ENCODE assay signal across 38 cellular contexts in genomic region chr5:1847056-1847455, GRCh38. TPM values are rescaled to one million over a fixed set of nuclear protein-coding genes. Genes with fewer than 3 reads are reported as not detected.
"Had no signal": no experiment of that assay in that cellular context is flagged by ENCODE, and none has a peak within 500 bp of the region (broad histone marks: within the 10 kb centered on the region; RNA-seq: fewer than 3 reads in every experiment).

No MANE protein-coding gene starts in this region.

- H3K4me3 ChIP-seq: colonic mucosa, esophagus squamous epithelium, gastroesophageal sphincter had no signal

- H3K9me3 ChIP-seq: colonic mucosa, esophagus squamous epithelium, gastroesophageal sphincter had no signal

- H3K27ac ChIP-seq: brain microvascular endothelial cell, colonic mucosa, epithelial cell of prostate, esophagus squamous epithelium, gastroesophageal sphincter, WERI-Rb-1 had no signal

- H3K36me3 ChIP-seq: brain microvascular endothelial cell, colonic mucosa, esophagus squamous epithelium, gastroesophageal sphincter, WERI-Rb-1 had no signal

- DNase-seq: activated B cell treated with CpG ODN at 0.5 μM for 24 hours; activated CD4-positive, alpha-beta memory T cell treated with anti-CD3 and anti-CD28 coated beads for 36 hours; activated CD4-positive, alpha-beta T cell treated with anti-CD3 and anti-CD28 coated beads for 36 hours; activated CD4-positive, alpha-beta T cell treated with anti-CD3 and anti-CD28 coated beads, Interleukin-2, amount 10 ng/mL, durations not matched to agents 24 days and 14 days; activated CD4-positive, CD25-positive, alpha-beta regulatory T cell treated with anti-CD3 and anti-CD28 coated beads, Interleukin-2, amount 50 U/mL, for 72 hours; activated CD8-positive, alpha-beta memory T cell treated with anti-CD3 and anti-CD28 coated beads, Interleukin-2, amount 10 ng/mL, durations not matched to agents 7 days and 5 days; activated CD8-positive, alpha-beta memory T cell treated with anti-CD3 and anti-CD28 coated beads, Interleukin-2, amount 50 U/mL, for 4 hours; activated CD8-positive, alpha-beta T cell treated with anti-CD3 and anti-CD28 coated beads, Interleukin-2, amount 10 ng/mL, durations not matched to agents 7 days and 5 days; activated effector memory CD4-positive, alpha-beta T cell treated with anti-CD3 and anti-CD28 coated beads, Interleukin-2, amount 50 U/mL, for 16 hours; activated naive CD4-positive, alpha-beta T cell treated with anti-CD3 and anti-CD28 coated beads for 36 hours; activated T-cell treated with anti-CD3 and anti-CD28 coated beads, Interleukin-2, amount 50 U/mL, for 1 hour; activated T-cell treated with anti-CD3 and anti-CD28 coated beads, Interleukin-2, amount 50 U/mL, for 48 hours; amniotic stem cell; anterior cingulate cortex; brain microvascular endothelial cell; colonic mucosa; effector CD8-positive, alpha-beta T cell; esophagus squamous epithelium; foreskin melanocyte; T-helper 1 cell; T-helper 17 cell; T1000; WERI-Rb-1 had no signal

- H3K9me3 Mint-ChIP-seq: activated B cell treated with CpG ODN at 0.5 μM for 24 hours; activated CD4-positive, alpha-beta memory T cell treated with anti-CD3 and anti-CD28 coated beads for 36 hours; activated CD4-positive, alpha-beta T cell treated with anti-CD3 and anti-CD28 coated beads, Interleukin-2, amount 10 ng/mL, durations not matched to agents 24 days and 14 days; activated naive CD4-positive, alpha-beta T cell treated with anti-CD3 and anti-CD28 coated beads for 36 hours; activated T-helper 1 cell treated with anti-CD3 and anti-CD28 coated beads, Interleukin-12 subunit alpha, Interleukin-12 subunit beta, Interleukin-2, Interleukin-4 antibody, amounts not matched to agents 30 ng/mL and 10 ng/mL and 1 ng/mL, durations not matched to agents 14 hours and 24 hours and 36 hours; activated T-helper 2 cell treated with anti-CD3 and anti-CD28 coated beads, Interferon-gamma antibody, Interleukin-2, Interleukin-4, amounts not matched to agents 10 μg/mL and 5 μg/mL and 100 μg/mL, durations not matched to agents 14 hours and 24 hours and 36 hours; T-helper 2 cell treated with Interferon-gamma antibody and Interleukin-4, amounts not matched to agents 5 μg/mL and 100 μg/mL, for 36 hours had no signal

- H3K36me3 Mint-ChIP-seq: activated CD4-positive, alpha-beta memory T cell treated with anti-CD3 and anti-CD28 coated beads for 36 hours; activated CD8-positive, alpha-beta memory T cell treated with anti-CD3 and anti-CD28 coated beads, Interleukin-2, amount 10 ng/mL, durations not matched to agents 7 days and 5 days; activated naive CD8-positive, alpha-beta T cell had no signal

- ATAC-seq: activated CD4-positive, alpha-beta T cell treated with anti-CD3 and anti-CD28 coated beads for 36 hours; activated CD8-positive, alpha-beta memory T cell treated with anti-CD3 and anti-CD28 coated beads, Interleukin-2, amount 10 ng/mL, durations not matched to agents 7 days and 5 days; activated CD8-positive, alpha-beta T cell treated with anti-CD3 and anti-CD28 coated beads, Interleukin-2, amount 10 ng/mL, durations not matched to agents 7 days and 5 days; gastroesophageal sphincter; T-helper 17 cell had no signal

- H3K4me1 ChIP-seq: colonic mucosa, gastroesophageal sphincter had no signal

- FAIRE-seq: astrocyte, bronchial epithelial cell, endometrium, endothelial cell of umbilical vein had no signal

- H3K27ac Mint-ChIP-seq: activated B cell treated with CpG ODN at 0.5 μM for 24 hours; activated CD4-positive, alpha-beta memory T cell treated with anti-CD3 and anti-CD28 coated beads for 36 hours; activated CD4-positive, alpha-beta T cell treated with anti-CD3 and anti-CD28 coated beads for 36 hours; activated CD4-positive, alpha-beta T cell treated with anti-CD3 and anti-CD28 coated beads, Interleukin-2, amount 10 ng/mL, durations not matched to agents 24 days and 14 days; activated CD8-positive, alpha-beta memory T cell treated with anti-CD3 and anti-CD28 coated beads, Interleukin-2, amount 10 ng/mL, durations not matched to agents 7 days and 5 days; activated CD8-positive, alpha-beta T cell treated with anti-CD3 and anti-CD28 coated beads, Interleukin-2, amount 10 ng/mL, durations not matched to agents 7 days and 5 days; activated naive CD4-positive, alpha-beta T cell treated with anti-CD3 and anti-CD28 coated beads for 36 hours; activated naive CD8-positive, alpha-beta T cell; activated T-helper 1 cell treated with anti-CD3 and anti-CD28 coated beads, Interleukin-12 subunit alpha, Interleukin-12 subunit beta, Interleukin-2, Interleukin-4 antibody, amounts not matched to agents 30 ng/mL and 10 ng/mL and 1 ng/mL, durations not matched to agents 14 hours and 24 hours and 36 hours; activated T-helper 2 cell treated with anti-CD3 and anti-CD28 coated beads, Interferon-gamma antibody, Interleukin-2, Interleukin-4, amounts not matched to agents 10 μg/mL and 5 μg/mL and 100 μg/mL, durations not matched to agents 14 hours and 24 hours and 36 hours; T-helper 17 cell; T-helper 2 cell treated with Interferon-gamma antibody and Interleukin-4, amounts not matched to agents 5 μg/mL and 100 μg/mL, for 36 hours had no signal

RNA-seq across cellular contexts. Expression of gene IRX4, which starts 35.7 kb away (rescaled TPM):
- total RNA-seq: activated B cell treated with CpG ODN at 0.5 μM for 24 hours; activated CD4-positive, alpha-beta memory T cell treated with anti-CD3 and anti-CD28 coated beads for 36 hours; activated CD4-positive, alpha-beta T cell treated with anti-CD3 and anti-CD28 coated beads for 36 hours; activated CD4-positive, alpha-beta T cell treated with anti-CD3 and anti-CD28 coated beads, Interleukin-2, amount 10 ng/mL, durations not matched to agents 24 days and 14 days; activated CD8-positive, alpha-beta memory T cell treated with anti-CD3 and anti-CD28 coated beads for 36 hours; activated CD8-positive, alpha-beta memory T cell treated with anti-CD3 and anti-CD28 coated beads, Interleukin-2, amount 10 ng/mL, durations not matched to agents 7 days and 5 days; activated CD8-positive, alpha-beta T cell treated with anti-CD3 and anti-CD28 coated beads, Interleukin-2, amount 10 ng/mL, durations not matched to agents 7 days and 5 days; activated naive CD4-positive, alpha-beta T cell treated with anti-CD3 and anti-CD28 coated beads for 36 hours; activated T-helper 1 cell treated with anti-CD3 and anti-CD28 coated beads, Interleukin-12 subunit alpha, Interleukin-12 subunit beta, Interleukin-2, Interleukin-4 antibody, amounts not matched to agents 30 ng/mL and 10 ng/mL and 1 ng/mL, durations not matched to agents 14 hours and 24 hours and 36 hours; activated T-helper 2 cell treated with anti-CD3 and anti-CD28 coated beads, Interferon-gamma antibody, Interleukin-2, Interleukin-4, amounts not matched to agents 10 μg/mL and 5 μg/mL and 100 μg/mL, durations not matched to agents 14 hours and 24 hours and 36 hours; colonic mucosa; dermis microvascular lymphatic vessel endothelial cell; endothelial cell of umbilical vein; fibroblast of lung; fibroblast of villous mesenchyme; glomerular endothelial cell; T-helper 17 cell had no signal
- polyA plus RNA-seq: endothelial cell of umbilical vein, fibroblast of lung had no signal
